In genomic region chr14:45120109-45120508, GRCh38 we compare ENCODE assay signal across 1 cellular context.
TF ChIP-seq lines count a peak whose summit lies in the region.

No MANE protein-coding gene starts in this region.

TF ChIP-seq in GM12878, 131 proteins besides CTCF, POLR2A, EP300 and RAD21:
- TF ChIP-seq CBFB (IDR thresholded peaks at IDR 0.05; ENCODE audit: low read depth), result no peak
- TF ChIP-seq SMC3 (IDR thresholded peaks at IDR 0.05; ENCODE audit: borderline replicate concordance, low read length), result no peak
- no peak for TF ChIP-seq HDGF (IDR thresholded peaks at IDR 0.05)
- no peak for TF ChIP-seq TAF1 (IDR thresholded peaks at IDR 0.05; ENCODE audit: borderline replicate concordance, low read depth, low read length)
- 0 out of 2 replicates have a peak, but pooled peaks have one; percentile 17 for TF ChIP-seq SPI1 (IDR thresholded peaks at IDR 0.05; ENCODE audit: borderline replicate concordance, insufficient read depth, low read depth, low read length)
- TF ChIP-seq TBL1XR1 (IDR thresholded peaks at IDR 0.05; ENCODE audit: low read depth, low read length), result no peak
- TF ChIP-seq CUX1 (IDR thresholded peaks at IDR 0.05; ENCODE audit: insufficient replicate concordance, low read depth, low read length), result no peak
